ENCODE assay signal across 1 cellular context in the genomic region with DNA sequence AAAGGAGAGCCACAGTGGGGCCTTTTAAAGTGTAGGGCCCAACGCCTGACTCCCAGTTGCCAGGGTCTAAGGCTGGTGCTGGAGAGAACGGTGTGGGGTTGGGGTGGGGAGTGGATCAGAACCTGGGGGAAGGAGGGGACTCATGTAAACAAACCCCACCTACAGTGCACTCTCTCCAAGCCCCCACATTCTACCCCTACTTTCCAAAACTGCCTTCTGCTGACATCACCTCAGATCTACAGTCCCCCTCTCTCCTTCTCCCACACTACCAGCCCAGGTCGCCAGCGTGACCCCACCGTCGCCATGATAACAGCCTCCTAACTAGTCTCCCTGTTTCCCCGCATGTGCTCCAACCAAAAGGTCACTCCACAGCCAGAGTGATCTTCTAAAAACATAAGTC.
TF ChIP-seq lines count a peak whose summit lies in the region.

No MANE protein-coding gene starts in this region.

TF ChIP-seq in H1, 55 proteins besides CTCF, POLR2A, EP300 and RAD21:
- TF ChIP-seq SUZ12 (IDR thresholded peaks at IDR 0.05; ENCODE audit: low read length), result no peak
- no peak for TF ChIP-seq EGR1 (IDR thresholded peaks at IDR 0.05; ENCODE audit: borderline replicate concordance, low read depth, low read length)
- TF ChIP-seq BCL11A (IDR thresholded peaks at IDR 0.05; ENCODE audit: low read depth in 2 of 2, low read length in 2 of 2), result no peak
- no peak for TF ChIP-seq TAF1 (IDR thresholded peaks at IDR 0.05; ENCODE audit: low read depth, low read length)
- no peak for TF ChIP-seq KDM1A (IDR thresholded peaks at IDR 0.05; ENCODE audit: borderline replicate concordance, low read length)
- no peak for TF ChIP-seq HDAC6 (IDR thresholded peaks at IDR 0.05; ENCODE audit: low read depth, low read length)
- TF ChIP-seq RBBP5 (IDR thresholded peaks at IDR 0.05; ENCODE audit: borderline replicate concordance, low read depth, low read length), result no peak
- TF ChIP-seq POU5F1 (IDR thresholded peaks at IDR 0.05; ENCODE audit: low read depth, low read length), result no peak
- no peak for TF ChIP-seq PHF8 (conservative IDR thresholded peaks at IDR 0.05; ENCODE audit: low read depth, low read length)
- no peak for TF ChIP-seq BACH1 (IDR thresholded peaks at IDR 0.05; ENCODE audit: low read length)
- no peak for TF ChIP-seq NANOG (IDR thresholded peaks at IDR 0.05; ENCODE audit: insufficient read depth, low read depth, low read length, poor library complexity, severe bottlenecking)
- TF ChIP-seq MAFK (IDR thresholded peaks at IDR 0.05; ENCODE audit: low read depth, low read length), result no peak
- TF ChIP-seq HDAC2 (IDR thresholded peaks at IDR 0.05; ENCODE audit: borderline replicate concordance in 1 of 2, low read depth in 2 of 2, low read length in 2 of 2), result no peak
- no peak for TF ChIP-seq CHD2 (IDR thresholded peaks at IDR 0.05; ENCODE audit: low read length)
